In genomic region chr7:71679480-71679879, GRCh38 we compare ENCODE assay signal across 24 cellular contexts.
"Had no signal": no experiment of that assay in that cellular context is flagged by ENCODE, and none has a peak within 500 bp of the region (broad histone marks: within the 10 kb centered on the region; RNA-seq: fewer than 3 reads in every experiment).

No MANE protein-coding gene starts in this region.

- H3K27ac ChIP-seq: coronary artery, foreskin keratinocyte, hepatocyte, left ventricle myocardium inferior, lower lobe of right lung, parathyroid adenoma, prostate gland, right lobe of liver, stomach, thoracic aorta, transverse colon had no signal

- H3K27ac Mint-ChIP-seq: endodermal cell; naive B cell; stimulated activated memory B cell treated with anti-CD40 and anti-IgM and Interleukin-4, amounts not matched to agents 10 μg/mL and 1 μg/mL and 100 μg/mL, for 72 hours had no signal

- DNase-seq: effector CD4-positive, alpha-beta T cell; endodermal cell; erythroblast; foreskin keratinocyte; head of caudate nucleus; kidney; left cardiac atrium; left ventricle myocardium inferior; lower lobe of right lung; mesenchymal stem cell; naive B cell; right lobe of liver; stimulated activated CD4-positive, alpha-beta T cell treated with anti-CD3 and anti-CD28 coated beads, Interleukin-1b, Interleukin-23, amount 100 ng/mL, for 48 hours; stimulated activated CD4-positive, alpha-beta T cell treated with anti-CD3 and anti-CD28 coated beads, Interleukin-4, amount 100 ng/mL, for 24 hours; stomach; substantia nigra; transverse colon had no signal

- H3K36me3 ChIP-seq: lower lobe of right lung, prostate gland, right lobe of liver, stomach, thoracic aorta, transverse colon had no signal

- H3K4me1 ChIP-seq: foreskin keratinocyte, left ventricle myocardium inferior, lower lobe of right lung, parathyroid adenoma, prostate gland, right lobe of liver, stomach, transverse colon had no signal

- H3K4me1 Mint-ChIP-seq: naive B cell; stimulated activated memory B cell treated with anti-CD40 and anti-IgM and Interleukin-4, amounts not matched to agents 10 μg/mL and 1 μg/mL and 100 μg/mL, for 72 hours had no signal

- H3K36me3 Mint-ChIP-seq: stimulated activated memory B cell treated with anti-CD40 and anti-IgM and Interleukin-4, amounts not matched to agents 10 μg/mL and 1 μg/mL and 100 μg/mL, for 72 hours had no signal

- H3K27me3 ChIP-seq: foreskin keratinocyte, hepatocyte, right lobe of liver, stomach, transverse colon had no signal

- H3K27me3 Mint-ChIP-seq: naive B cell; stimulated activated memory B cell treated with anti-CD40 and anti-IgM and Interleukin-4, amounts not matched to agents 10 μg/mL and 1 μg/mL and 100 μg/mL, for 72 hours had no signal

- ATAC-seq: foreskin keratinocyte; left cardiac atrium; lower lobe of right lung; right lobe of liver; stimulated activated memory B cell treated with anti-CD40 and anti-IgM and Interleukin-4, amounts not matched to agents 10 μg/mL and 1 μg/mL and 100 μg/mL, for 72 hours had no signal

- H3K9me3 Mint-ChIP-seq: endodermal cell, nephron had no signal

- H3K4me2 ChIP-seq: hepatocyte had no signal

- H3K9ac ChIP-seq: parathyroid adenoma had no signal

- H3K79me2 ChIP-seq: hepatocyte, parathyroid adenoma had no signal

- H3K4me3 ChIP-seq: coronary artery, hepatocyte, left ventricle myocardium inferior, lower lobe of right lung, prostate gland, right lobe of liver, stomach, thoracic aorta, transverse colon had no signal

- H3K4me3 Mint-ChIP-seq: endodermal cell; naive B cell; nephron; stimulated activated memory B cell treated with anti-CD40 and anti-IgM and Interleukin-4, amounts not matched to agents 10 μg/mL and 1 μg/mL and 100 μg/mL, for 72 hours had no signal
